Comparison of ENCODE assay signal across 15 cellular contexts in the genomic region with DNA sequence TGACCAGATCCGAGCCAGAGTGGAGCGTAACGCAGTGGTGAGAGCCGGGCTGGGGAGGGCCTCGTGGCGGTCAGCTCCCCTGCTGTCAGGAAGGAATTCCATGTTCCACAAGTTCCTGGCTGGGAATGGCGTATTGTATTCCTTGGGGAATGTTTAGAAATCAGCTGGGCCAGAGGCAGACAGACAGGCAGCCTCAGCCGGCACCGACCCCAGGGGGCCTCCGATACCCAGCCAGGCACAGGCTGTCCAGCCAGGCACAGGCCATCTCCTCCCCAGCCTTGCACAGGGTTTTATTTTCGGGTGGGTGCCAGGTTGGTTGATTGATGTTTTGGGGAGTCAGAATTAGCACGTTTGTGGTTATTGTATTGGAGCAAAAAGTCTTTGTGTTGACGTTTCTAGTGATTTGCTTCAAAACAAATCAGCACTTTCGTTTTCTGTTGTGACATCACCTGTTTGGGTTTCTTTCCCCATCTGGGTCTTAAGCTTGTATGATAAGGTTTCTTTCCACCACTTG.
A peak's percentile ranks its signal among the peaks of the same experiment; 100 is the strongest.
DNase-seq lines count a peak whose midpoint lies in the region; ATAC-seq and TF ChIP-seq lines count a peak whose summit lies in the region.
"Had no signal": no experiment of that assay in that cellular context is flagged by ENCODE, and none has a peak within 500 bp of the region (broad histone marks: within the 10 kb centered on the region; RNA-seq: fewer than 3 reads in every experiment).

No MANE protein-coding gene starts in this region.

- H3K9me3 ChIP-seq in lower lobe of right lung = no peaks in the 10 kb centered on the region
- H3K9me3 ChIP-seq in stomach = no peaks in the 10 kb centered on the region

- peak overlapping the region; percentile 32; the same call in 1 of the 2 replicates for H3K9ac ChIP-seq in KMS-11

- H2AFZ ChIP-seq in KMS-11 (ENCODE audit: low read depth) = no peak overlapping the region

- H3K4me1 ChIP-seq in KMS-11 (ENCODE audit: low read depth, poor library complexity, severe bottlenecking) = peaks cover 14% of the 10 kb centered on the region
- no peaks in the 10 kb centered on the region for H3K4me1 ChIP-seq in lower lobe of right lung
- no peaks in the 10 kb centered on the region for H3K4me1 ChIP-seq in stomach

- peaks cover 54% of the 10 kb centered on the region for H3K36me3 Mint-ChIP-seq in endothelial cell (ENCODE audit: low read depth, unreplicated experiment)

- H3K27me3 ChIP-seq in KMS-11 (ENCODE audit: insufficient read depth, low read depth) = no peaks in the 10 kb centered on the region
- no peaks in the 10 kb centered on the region for H3K27me3 ChIP-seq in lower lobe of right lung (ENCODE audit: low read depth)
- no peaks in the 10 kb centered on the region for H3K27me3 ChIP-seq in stomach
- H3K27me3 ChIP-seq: dorsolateral prefrontal cortex had no signal

- H3K4me2 ChIP-seq in KMS-11 = peak overlapping the region; percentile 80

- H3K27ac Mint-ChIP-seq in endothelial cell (ENCODE audit: unreplicated experiment) = peak overlapping the region; percentile 73
- H3K27ac Mint-ChIP-seq: CD4-positive, alpha-beta T cell had no signal

- DNase-seq in endothelial cell (ENCODE audit: low spot score) (peak; percentile 47), lower lobe of right lung (no peak), stomach (no peak), cerebellar nuclear complex (lab: John Stamatoyannopoulos, UW) (no peak), NCI-H187 treated with DMSO at 0.1 percent for 48 hours (lab: John Stamatoyannopoulos, UW) (no peak)
- DNase-seq: activated CD4-positive, alpha-beta T cell treated with anti-CD3 and anti-CD28 coated beads for 48 hours; activated gamma-delta T cell; MV-4-11; NCI-H510A treated with DMSO at 0.1 percent for 48 hours; SIG-M5 had no signal

- H3K9me3 Mint-ChIP-seq in endothelial cell (ENCODE audit: unreplicated experiment) = peaks cover 4% of the 10 kb centered on the region
- H3K9me3 Mint-ChIP-seq: CD4-positive, alpha-beta T cell had no signal

- H3K27ac ChIP-seq in KMS-11 (peak overlapping the region; percentile 43; the same call in 1 of the 2 replicates), lower lobe of right lung (peak overlapping the region; percentile 31), stomach (peak overlapping the region in 3 of 5 donors; percentile 4 to 59 (median 20))

- H3K36me3 ChIP-seq in KMS-11 (ENCODE audit: insufficient read depth) = no peaks in the 10 kb centered on the region
- H3K36me3 ChIP-seq in lower lobe of right lung = peaks cover 71% of the 10 kb centered on the region
- peaks cover 0 to 84% (median 76%) of the 10 kb centered on the region in 4 donors for H3K36me3 ChIP-seq in stomach

- peaks cover 19% of the 10 kb centered on the region for H3K4me1 Mint-ChIP-seq in endothelial cell (ENCODE audit: unreplicated experiment)

- no peak for TF ChIP-seq CTCF in KMS-11 (conservative IDR thresholded peaks at IDR 0.05; ENCODE audit: low read depth, low read length)
- TF ChIP-seq CTCF in endothelial cell (IDR thresholded peaks at IDR 0.05; ENCODE audit: unreplicated experiment) = no peak
- no peak for TF ChIP-seq CTCF in lower lobe of right lung (IDR thresholded peaks at IDR 0.05)
- TF ChIP-seq CTCF in stomach (IDR thresholded peaks at IDR 0.05) = no peak

- H3K27me3 Mint-ChIP-seq in endothelial cell (ENCODE audit: unreplicated experiment) = peaks cover 10% of the 10 kb centered on the region
- H3K27me3 Mint-ChIP-seq: CD4-positive, alpha-beta T cell had no signal

- no peak for TF ChIP-seq EP300 in stomach (IDR thresholded peaks at IDR 0.05)

- TF ChIP-seq POLR2A in stomach (IDR thresholded peaks at IDR 0.05) = no peak

- ATAC-seq in lower lobe of right lung (peak in 1 of 2 donors; percentile 22), GM21619 (IDR thresholded peaks at IDR 0.05; ENCODE audit: unreplicated experiment) (no peak), HG03439 (IDR thresholded peaks at IDR 0.05; ENCODE audit: unreplicated experiment) (no peak)

- no peaks in the 10 kb centered on the region for H4K20me1 ChIP-seq in KMS-11 (ENCODE audit: insufficient read depth)

- peak overlapping the region; percentile 48 for H3K4me3 Mint-ChIP-seq in endothelial cell (ENCODE audit: unreplicated experiment)
- H3K4me3 Mint-ChIP-seq: CD4-positive, alpha-beta T cell had no signal

- 72 to 85% (median 78%) methylated on average over 13 to 14 of the region's 14 CpGs for WGBS in stomach, 5 donors

- intact Hi-C loops in lower lobe of right lung (cut with DNase I) = no loop called here
- intact Hi-C loops in stomach (cut with DNase I; ENCODE audit: low total_unique reads) = no loop called here

- H3K79me2 ChIP-seq in KMS-11 (ENCODE audit: insufficient read depth, low read depth) = no peaks in the 10 kb centered on the region

- H3K4me3 ChIP-seq in KMS-11 (IDR thresholded peaks at IDR 0.05; ENCODE audit: insufficient read depth, low read depth, low read length) = no peak overlapping the region
- H3K4me3 ChIP-seq in lower lobe of right lung = no peak overlapping the region
- H3K4me3 ChIP-seq in stomach = no peak overlapping the region
